ENCODE assay signal across 15 cellular contexts in the genomic region with DNA sequence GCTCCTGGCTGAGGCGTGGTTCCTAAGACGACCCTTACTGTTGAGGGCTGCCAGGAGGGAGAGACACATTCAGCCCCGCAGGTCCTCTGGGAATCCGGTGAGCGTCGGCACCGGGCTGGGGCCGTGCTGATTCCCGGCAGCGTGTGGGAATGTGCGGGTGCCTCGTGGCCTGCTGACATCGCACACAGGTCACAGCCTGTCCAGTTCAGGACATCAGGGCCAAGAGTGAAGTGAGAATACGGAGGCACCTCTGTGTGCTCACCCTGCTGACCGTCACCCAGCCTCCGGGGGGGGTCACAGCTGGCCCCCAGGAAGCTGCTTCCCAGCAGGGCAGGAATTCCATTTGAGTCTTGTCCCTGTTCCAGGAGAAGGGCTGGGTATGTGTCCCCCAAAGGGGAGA. TPM values are rescaled to one million over a fixed set of nuclear protein-coding genes. Genes with fewer than 3 reads are reported as not detected.
DNase-seq lines count a peak whose midpoint lies in the region; ATAC-seq, FAIRE-seq and TF ChIP-seq lines count a peak whose summit lies in the region.
"Had no signal": no experiment of that assay in that cellular context is flagged by ENCODE, and none has a peak within 500 bp of the region (broad histone marks: within the 10 kb centered on the region; RNA-seq: fewer than 3 reads in every experiment).

No MANE protein-coding gene starts in this region.

- BruUV-seq in HepG2 (replicated peaks; lab: Mats Ljungman, UMichigan): no TSS peak

- TF ChIP-seq POLR2A in HepG2 (IDR thresholded peaks at IDR 0.05; ENCODE audit: insufficient read depth in 1 of 2, low read depth in 2 of 2, low read length in 2 of 2): no peak

- CTCF ChIA-PET in HepG2 (lab: Yijun Ruan, JAX; ENCODE audit: low intra/inter-chr PET ratio, low total read pairs): no interaction called here

- no peak overlapping the region for H3K23ac ChIP-seq in trophoblast cell (ENCODE audit: low read length)

- H3K9me3 ChIP-seq in liver (ENCODE audit: control insufficient read depth in 4 of 4, low read length in 3 of 4): no peaks in the 10 kb centered on the region
- no peaks in the 10 kb centered on the region for H3K9me3 ChIP-seq in HepG2 (ENCODE audit: low read length)
- H3K9me3 ChIP-seq in right cardiac atrium (ENCODE audit: control insufficient read depth, low read length): no peaks in the 10 kb centered on the region
- no peaks in the 10 kb centered on the region for H3K9me3 ChIP-seq in trophoblast cell (ENCODE audit: insufficient read depth, low read depth, low read length)
- H3K9me3 ChIP-seq in aorta (ENCODE audit: control insufficient read depth, low read length): no peaks in the 10 kb centered on the region

- no peak overlapping the region for H4K12ac ChIP-seq in trophoblast cell (ENCODE audit: low read depth, low read length)

- H3K79me1 ChIP-seq in trophoblast cell (ENCODE audit: low read length): no peaks in the 10 kb centered on the region

- no peak for ATAC-seq in HepG2
- peak; percentile 42 to 49 for ATAC-seq in right cardiac atrium
- ATAC-seq in aorta (ENCODE audit: low FRiP score): peak; percentile 53
- ATAC-seq in HG03354 (IDR thresholded peaks at IDR 0.05; ENCODE audit: poor library complexity, severe bottlenecking, unreplicated experiment): no peak

- H4K20me1 ChIP-seq in HepG2 (ENCODE audit: insufficient read depth, low read length): no peaks in the 10 kb centered on the region

- no peak overlapping the region for H3K14ac ChIP-seq in trophoblast cell (ENCODE audit: low read length)

- no peak overlapping the region for H3K4ac ChIP-seq in trophoblast cell (ENCODE audit: low read depth, low read length)

- peak overlapping the region; percentile 6 to 28 for H3K27ac ChIP-seq in liver (ENCODE audit: low read depth in 1 of 2, low read length in 2 of 2)
- H3K27ac ChIP-seq in HepG2 (ENCODE audit: extremely low read length, insufficient read depth, low read length): no peak overlapping the region
- H3K27ac ChIP-seq in right cardiac atrium (ENCODE audit: low read length): peak overlapping the region; percentile 54
- H3K27ac ChIP-seq in trophoblast cell (ENCODE audit: low read depth, low read length): no peak overlapping the region
- peak overlapping the region; percentile 92 to 98 for H3K27ac ChIP-seq in aorta (ENCODE audit: low read depth in 1 of 2, low read length in 2 of 2)

- intact Hi-C loops in HepG2 (cut with micrococcal nuclease; ENCODE audit: unreplicated experiment) (no loop called here), right cardiac atrium (cut with DNase I) (loop anchor here in 1 of 4 donors (10.0 kb wide), 1 partner anchor 101 kb away; no protein-coding TSS in a partner anchor), aorta (cut with DNase I) (loop anchor here (2.0 to 5.0 kb wide), 2 partner anchors 37 to 105 kb away; no protein-coding TSS in a partner anchor)

- DNase-seq in HepG2 (ENCODE audit: low spot score) (no peak), right cardiac atrium (peak in 2 of 3 donors; percentile 40 to 69), trophoblast cell (peak; percentile 20 to 40), aorta (peak in 1 of 2 donors; percentile 74), COLO829 (ENCODE audit: low spot score) (no peak)
- no peak for DNase-seq in NK-92 treated with Interleukin-12 subunit alpha and Interleukin-12 subunit beta, amount 100 ng/mL, for 24 hours (lab: John Stamatoyannopoulos, UW)
- DNase-seq: activated CD4-positive, alpha-beta T cell treated with anti-CD3 and anti-CD28 coated beads, Interleukin-2, amount 50 U/mL, for 1 hour; cerebellar nuclear complex; HCEC 1CT; T-cell had no signal

- 90% methylated on average over 16 of the region's 16 CpGs for WGBS in liver
- 98% methylated on average over 15 of the region's 16 CpGs for WGBS in HepG2 (ENCODE audit: low lambda C conversion rate)
- WGBS in right cardiac atrium: 58% methylated on average over 16 of the region's 16 CpGs
- WGBS in trophoblast cell (ENCODE audit: extremely low coverage, insufficient coverage, insufficient read length): no CpG with 5 or more reads among the region's 16 CpGs
- WGBS in aorta, 2 donors: 36 to 44% methylated on average over 16 of the region's 16 CpGs

- TF ChIP-seq RAD21 in liver (IDR thresholded peaks at IDR 0.05): no peak
- TF ChIP-seq RAD21 in HepG2 (CRISPR knock-in tag; IDR thresholded peaks at IDR 0.05): no peak

- H2BK12ac ChIP-seq in trophoblast cell (ENCODE audit: low read length): no peak overlapping the region

- no peak overlapping the region for H3K4me3 ChIP-seq in liver (ENCODE audit: low read depth in 1 of 3, low read length in 3 of 3)
- H3K4me3 ChIP-seq in HepG2 (replicated peaks in 1 of 3; ENCODE audit: insufficient read depth in 1 of 3, low read depth in 2 of 3, low read length in 3 of 3): no peak overlapping the region
- H3K4me3 ChIP-seq in right cardiac atrium (ENCODE audit: low read length): no peak overlapping the region
- no peak overlapping the region for H3K4me3 ChIP-seq in trophoblast cell (ENCODE audit: low read depth, low read length)
- H3K4me3 ChIP-seq in aorta (ENCODE audit: low read length in 2 of 2): no peak overlapping the region

- H2AFZ ChIP-seq in HepG2 (ENCODE audit: low read length) (no peak overlapping the region), trophoblast cell (ENCODE audit: insufficient read depth, low read length, poor library complexity) (no peak overlapping the region)

- H2AK5ac ChIP-seq in trophoblast cell (ENCODE audit: low read length): no peak overlapping the region

- H3K79me2 ChIP-seq in HepG2 (ENCODE audit: insufficient read depth, low read length) (no peaks in the 10 kb centered on the region), trophoblast cell (ENCODE audit: control insufficient read depth, insufficient read depth, low read length, poor library complexity) (no peaks in the 10 kb centered on the region)

- no peak overlapping the region for H4K8ac ChIP-seq in trophoblast cell (ENCODE audit: low read depth, low read length)

- no peak for TF ChIP-seq EP300 in HepG2 (IDR thresholded peaks at IDR 0.05; ENCODE audit: low read depth in 2 of 2, low read length in 2 of 2)
- TF ChIP-seq EP300 in HepG2 (CRISPR knock-in tag; IDR thresholded peaks at IDR 0.05; ENCODE audit: borderline replicate concordance): no peak

- H2BK120ac ChIP-seq in trophoblast cell (ENCODE audit: insufficient read depth, low read length, poor library complexity): no peak overlapping the region

- in situ Hi-C loops in HepG2 (cut with HindIII; ENCODE audit: extremely low pct_ligation_motif_present, low pct_unique_long_range_greater_than_20kb): no loop called here

- no peak overlapping the region for H3K9ac ChIP-seq in liver (ENCODE audit: low read depth in 1 of 2, low read length in 2 of 2)
- H3K9ac ChIP-seq in HepG2 (ENCODE audit: insufficient read depth, low read depth, low read length): no peak overlapping the region
- H3K9ac ChIP-seq in trophoblast cell (ENCODE audit: low read length): no peak overlapping the region

- no peak overlapping the region for H4K91ac ChIP-seq in trophoblast cell (ENCODE audit: low read depth, low read length)

- no peak overlapping the region for H3K18ac ChIP-seq in trophoblast cell (ENCODE audit: low read length)

- H3K4me2 ChIP-seq in HepG2 (ENCODE audit: low read depth, low read length) (no peak overlapping the region), trophoblast cell (ENCODE audit: low read length) (no peak overlapping the region)

- H3K4me1 ChIP-seq in liver (ENCODE audit: control insufficient read depth in 4 of 4, insufficient read depth in 4 of 4, low read length in 3 of 4): peaks cover 10 to 33% (median 24%) of the 10 kb centered on the region in 4 donors
- peaks cover 19% of the 10 kb centered on the region for H3K4me1 ChIP-seq in HepG2 (ENCODE audit: insufficient read depth, low read length)
- peaks cover 8% of the 10 kb centered on the region for H3K4me1 ChIP-seq in right cardiac atrium (ENCODE audit: control insufficient read depth, insufficient read depth, low read length)
- H3K4me1 ChIP-seq in trophoblast cell (ENCODE audit: control insufficient read depth in 1 of 2, insufficient read depth in 2 of 2, low read length in 2 of 2): no peaks in the 10 kb centered on the region
- peaks cover 0 to 2% of the 10 kb centered on the region in 2 donors for H3K4me1 ChIP-seq in aorta (ENCODE audit: control insufficient read depth in 1 of 2, insufficient read depth in 2 of 2, low read length in 2 of 2)

- H3K27me3 ChIP-seq in liver (ENCODE audit: control insufficient read depth in 4 of 4, insufficient read depth in 4 of 4, low read length in 3 of 4) (no peaks in the 10 kb centered on the region), HepG2 (ENCODE audit: control insufficient read depth in 1 of 2, insufficient read depth in 2 of 2, low read length in 2 of 2) (no peaks in the 10 kb centered on the region), right cardiac atrium (ENCODE audit: control insufficient read depth, insufficient read depth) (no peaks in the 10 kb centered on the region), trophoblast cell (ENCODE audit: insufficient read depth, low read length) (no peaks in the 10 kb centered on the region), aorta (ENCODE audit: control insufficient read depth in 1 of 2, insufficient read depth in 2 of 2, low read length in 1 of 2) (no peaks in the 10 kb centered on the region)

- POLR2A ChIA-PET in HepG2 (lab: Yijun Ruan, JAX): no interaction called here

- TF ChIP-seq CTCF in liver (IDR thresholded peaks at IDR 0.05; ENCODE audit: low read depth, low read length, missing input control) (no peak), HepG2 (CRISPR knock-in tag; IDR thresholded peaks at IDR 0.05) (no peak)

- H3K36me3 ChIP-seq in liver (ENCODE audit: control insufficient read depth in 4 of 4, insufficient read depth in 3 of 4, low read depth in 1 of 4, low read length in 3 of 4) (no peaks in the 10 kb centered on the region), HepG2 (replicated peaks in 1 of 2; ENCODE audit: control insufficient read depth in 1 of 2, insufficient read depth in 2 of 2, low read length in 2 of 2) (peaks cover 31 to 67% of the 10 kb centered on the region in 2 experiments), trophoblast cell (ENCODE audit: control insufficient read depth in 1 of 2, insufficient read depth in 2 of 2, low read length in 2 of 2) (peaks cover 75 to 91% of the 10 kb centered on the region in 2 experiments), aorta (ENCODE audit: control insufficient read depth in 1 of 2, insufficient read depth in 2 of 2, low read length in 1 of 2) (peaks cover 0 to 8% of the 10 kb centered on the region in 2 donors)

- no peak for FAIRE-seq in HepG2 (lab: Jason Lieb, UNC)

- H2BK5ac ChIP-seq in trophoblast cell (ENCODE audit: low read depth, low read length, poor library complexity): no peak overlapping the region

RNA-seq across cellular contexts. Expression of a gene that starts 53.6 kb away (rescaled TPM):
- total RNA-seq in liver (not detected), HepG2 (2016; rRNA removed; fragmentation: Illumina TruSeq; extraction: Trizol) (not detected in 2 replicates), right cardiac atrium (1 to 10 TPM in 3 of 4 donors, under 1 TPM in 1; 0.84 to 5.2 (median 2.6) TPM), aorta (under 1 TPM; 0.51 to 0.84 TPM)
- polyA plus RNA-seq in liver (not detected), HepG2 (2011; rRNA removed) (not detected in 2 replicates), right cardiac atrium (6.1 TPM), aorta (1 to 10 TPM; 1.7 to 2.3 TPM)
- total RNA-seq in HepG2 (2016; cell fraction: cytosol; rRNA removed; fragmentation: Illumina TruSeq; extraction: Trizol; ENCODE audit: low read depth): not detected in 2 replicates
- total RNA-seq in HepG2 (2016; cell fraction: insoluble cytoplasmic fraction; rRNA removed; fragmentation: Illumina TruSeq; extraction: Trizol): not detected in 2 replicates
- total RNA-seq in HepG2 (2016; cell fraction: membrane; rRNA removed; fragmentation: Illumina TruSeq; extraction: Trizol): not detected in 2 replicates
- total RNA-seq in HepG2 (2016; cell fraction: nucleus; rRNA removed; fragmentation: Illumina TruSeq; extraction: Trizol): not detected in 2 replicates
- not detected in 2 replicates for polyA plus RNA-seq in HepG2 (2011; cell fraction: cytosol; rRNA removed)
- polyA plus RNA-seq in HepG2 (2011; cell fraction: nucleus; rRNA removed): not detected in 2 replicates
- not detected in 2 replicates for polyA plus RNA-seq in HepG2 (2012)
- not detected in 2 replicates for polyA plus RNA-seq in HepG2 (2016; cell fraction: cytosol; fragmentation: Illumina TruSeq; extraction: Trizol; ENCODE audit: low read depth)
- polyA plus RNA-seq in HepG2 (2016; cell fraction: insoluble cytoplasmic fraction; fragmentation: Illumina TruSeq; extraction: Trizol; ENCODE audit: low read depth): not detected in 2 replicates
- polyA plus RNA-seq in HepG2 (2016; cell fraction: membrane; fragmentation: Illumina TruSeq; extraction: Trizol; ENCODE audit: low read depth): not detected in 2 replicates
- not detected in 2 replicates for polyA plus RNA-seq in HepG2 (2016; cell fraction: nucleus; fragmentation: Illumina TruSeq; extraction: Trizol; ENCODE audit: insufficient read depth, low read depth)
- polyA minus RNA-seq in HepG2 (2011; rRNA and poly(A)+ RNA removed; ENCODE audit: low replicate concordance): 2.3 TPM in 1 of 2 replicates, not detected in the other
- not detected in 2 replicates for polyA minus RNA-seq in HepG2 (2011; cell fraction: cytosol; rRNA and poly(A)+ RNA removed)
- not detected in 2 replicates for polyA minus RNA-seq in HepG2 (2011; cell fraction: nucleus; rRNA and poly(A)+ RNA removed)
- polyA plus RNA-seq in trophoblast cell (2013): 0.04 and 0.06 TPM in 2 replicates
- total RNA-seq: A172, subcutaneous adipose tissue, T-cell had no signal
- polyA plus RNA-seq: IgD-negative memory B cell had no signal

Comparison
In these comparisons a context has a peak if more than half of its experiments do, and no peak if none do; other contexts are left out.
1. H3K27ac ChIP-seq: peak in liver (2 of 2), right cardiac atrium (single experiment) and aorta (2 of 2); none in HepG2 (single experiment) and trophoblast cell (single experiment).
2. ATAC-seq: peak in right cardiac atrium (2 of 2) and aorta (single experiment); none in HepG2 (single experiment) and HG03354 (single experiment).
3. DNase-seq: peak in right cardiac atrium (2 of 3) and trophoblast cell (2 of 2); none in HepG2 (single experiment), NK-92 treated with Interleukin-12 subunit alpha and Interleukin-12 subunit beta, amount 100 ng/mL, for 24 hours (single experiment) and COLO829 (single experiment).